Comparison of ENCODE assay signal across 12 cellular contexts in genomic region chr4:179624768-179625181, GRCh38.
DNase-seq lines count a peak whose midpoint lies in the region; ATAC-seq, FAIRE-seq and TF ChIP-seq lines count a peak whose summit lies in the region.
"Had no signal": no experiment of that assay in that cellular context is flagged by ENCODE, and none has a peak within 500 bp of the region (broad histone marks: within the 10 kb centered on the region; RNA-seq: fewer than 3 reads in every experiment).

No MANE protein-coding gene starts in this region.

- no peaks in the 10 kb centered on the region for H3K36me3 ChIP-seq in endodermal cell (ENCODE audit: control insufficient read depth, insufficient read depth, low read length)
- H3K36me3 ChIP-seq: colonic mucosa, vagina had no signal

- H3K9me3 Mint-ChIP-seq in endodermal cell: no peaks in the 10 kb centered on the region

- no peak for TF ChIP-seq CTCF in endodermal cell (conservative IDR thresholded peaks at IDR 0.05)

- H3K4me3 Mint-ChIP-seq in endodermal cell: no peak overlapping the region

- peaks cover 8% of the 10 kb centered on the region for H3K9me3 ChIP-seq in endodermal cell (ENCODE audit: control insufficient read depth, low read length)
- H3K9me3 ChIP-seq: colonic mucosa, vagina had no signal

- H3K9ac ChIP-seq in endodermal cell (ENCODE audit: extremely low read depth, low read length, poor library complexity, severe bottlenecking): no peak overlapping the region

- 91 to 94% methylated on average over 3 of the region's 4 CpGs for WGBS in endodermal cell (ENCODE audit: insufficient coverage in 1 of 2, insufficient read length in 1 of 2), 2 experiments

- peak; percentile 59 for ATAC-seq in HG02798 (IDR thresholded peaks at IDR 0.05; ENCODE audit: poor library complexity, unreplicated experiment)

- H3K4me1 Mint-ChIP-seq in endodermal cell: no peaks in the 10 kb centered on the region

- no peaks in the 10 kb centered on the region for H3K27me3 ChIP-seq in endodermal cell (ENCODE audit: control insufficient read depth, insufficient read depth, low read length, poor library complexity, severe bottlenecking)
- H3K27me3 ChIP-seq: colonic mucosa, vagina had no signal

- DNase-seq in RCC 7860 (ENCODE audit: low spot score): peak; percentile 20
- peak; percentile 48 for DNase-seq in endodermal cell
- peak; percentile 69 for DNase-seq in skeletal muscle cell (ENCODE audit: low read depth)
- no peak for DNase-seq in activated gamma-delta T cell treated with Interleukin-2 at 50 U/mL for 16 hours
- no peak for DNase-seq in NCI-H1092 treated with DMSO at 0.1 percent for 48 hours (lab: John Stamatoyannopoulos, UW)
- no peak for DNase-seq in stimulated activated CD4-positive, alpha-beta T cell treated with anti-CD3 and anti-CD28 coated beads, Interleukin-4, amount 100 ng/mL, for 4 hours
- DNase-seq: activated gamma-delta T cell, colonic mucosa, DMS153, Right ventricle myocardium superior had no signal

- H3K27ac ChIP-seq in endodermal cell (ENCODE audit: low read depth, low read length): no peak overlapping the region
- H3K27ac ChIP-seq: colonic mucosa, vagina had no signal

- no peaks in the 10 kb centered on the region for H3K27me3 Mint-ChIP-seq in endodermal cell (ENCODE audit: insufficient read depth)

- no peaks in the 10 kb centered on the region for H3K36me3 Mint-ChIP-seq in endodermal cell (ENCODE audit: low read depth)

- no peak for FAIRE-seq in RCC 7860 (lab: Jason Lieb, UNC)

- no peaks in the 10 kb centered on the region for H3K4me1 ChIP-seq in endodermal cell (ENCODE audit: control insufficient read depth, insufficient read depth, low read length)
- H3K4me1 ChIP-seq: colonic mucosa, vagina had no signal

- H3K4me3 ChIP-seq in endodermal cell (ENCODE audit: low read length) (no peak overlapping the region), skeletal muscle cell (ENCODE audit: low read depth, low read length) (no peak overlapping the region)
- H3K4me3 ChIP-seq: colonic mucosa, vagina had no signal

- no peak overlapping the region for H3K27ac Mint-ChIP-seq in endodermal cell

Comparison
In these comparisons a context has a peak if more than half of its experiments do, and no peak if none do; other contexts are left out.
1. DNase-seq: peak in RCC 7860 (single experiment), endodermal cell (single experiment) and skeletal muscle cell (single experiment); none in activated gamma-delta T cell treated with Interleukin-2 at 50 U/mL for 16 hours (single experiment), NCI-H1092 treated with DMSO at 0.1 percent for 48 hours (single experiment) and stimulated activated CD4-positive, alpha-beta T cell treated with anti-CD3 and anti-CD28 coated beads, Interleukin-4, amount 100 ng/mL, for 4 hours (0 of 2).